In the genomic region with DNA sequence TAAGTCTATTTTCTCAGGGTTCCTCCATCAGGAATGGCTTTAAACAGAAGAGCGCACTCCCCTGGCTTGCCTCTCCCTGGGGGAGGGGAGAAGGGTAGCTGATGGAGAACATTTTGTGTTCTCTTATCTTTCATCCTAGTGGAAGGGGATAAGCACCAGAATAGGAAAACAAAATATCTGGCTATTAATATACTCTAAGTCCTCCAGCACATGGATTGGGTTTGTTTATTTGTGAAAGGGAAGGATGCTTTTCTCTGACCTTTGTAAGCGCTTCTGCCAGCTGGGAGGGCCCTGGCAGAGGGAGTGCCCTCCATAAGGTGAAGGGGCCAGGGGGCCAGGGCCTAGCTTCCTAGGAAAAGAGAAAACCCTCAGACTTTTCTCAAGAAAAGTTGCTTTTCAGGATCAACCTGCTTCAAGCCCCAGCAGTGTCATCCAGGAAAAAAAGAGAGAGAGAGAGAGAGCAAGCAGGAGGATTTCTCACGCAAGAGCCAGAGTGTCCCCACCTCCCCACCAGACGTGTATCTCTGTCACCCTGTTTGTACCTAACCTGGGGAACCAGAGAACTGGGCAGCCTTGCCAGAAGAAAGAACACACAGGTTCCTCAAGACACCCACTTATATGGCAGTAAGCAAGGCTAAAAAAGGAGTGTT, we compare ENCODE assay signal across 10 cellular contexts. TPM values are rescaled to one million over a fixed set of nuclear protein-coding genes. Genes with fewer than 3 reads are reported as not detected.
DNase-seq lines count a peak whose midpoint lies in the region; ATAC-seq and TF ChIP-seq lines count a peak whose summit lies in the region.
"Had no signal": no experiment of that assay in that cellular context is flagged by ENCODE, and none has a peak within 500 bp of the region (broad histone marks: within the 10 kb centered on the region; RNA-seq: fewer than 3 reads in every experiment).

No MANE protein-coding gene starts in this region.

- H3K4me1 ChIP-seq in foreskin keratinocyte = peaks cover 29% of the 10 kb centered on the region
- peaks cover 59% of the 10 kb centered on the region for H3K4me1 ChIP-seq in mucosa of stomach (ENCODE audit: control insufficient read depth, insufficient read depth, low read length)
- peaks cover 18 to 42% of the 10 kb centered on the region in 2 donors for H3K4me1 ChIP-seq in thyroid gland

- peak overlapping the region; percentile 69 for H3K9ac ChIP-seq in mucosa of stomach (ENCODE audit: low read length)

- DNase-seq in RWPE1 (ENCODE audit: low spot score) (no peak), foreskin keratinocyte (peak in 1 of 2 donors; percentile 52), thyroid gland (no peak), NCI-H1105 treated with DMSO at 0.1 percent for 48 hours (lab: John Stamatoyannopoulos, UW) (no peak), SHP77 (lab: John Stamatoyannopoulos, UW) (no peak)
- DNase-seq: CD4-positive, CD25-positive, alpha-beta regulatory T cell; central memory CD4-positive, alpha-beta T cell had no signal

- TF ChIP-seq CTCF in RWPE1 (conservative IDR thresholded peaks at IDR 0.05; ENCODE audit: low read depth) = no peak
- TF ChIP-seq CTCF in foreskin keratinocyte (conservative IDR thresholded peaks at IDR 0.05) = no peak
- no peak for TF ChIP-seq CTCF in thyroid gland (IDR thresholded peaks at IDR 0.05)

- H3K4me3 ChIP-seq in mucosa of stomach (ENCODE audit: low read length) (peak overlapping the region; percentile 15), thyroid gland (replicated peaks in 1 of 3) (no peak overlapping the region)

- ATAC-seq in foreskin keratinocyte (no peak), HG02610 (IDR thresholded peaks at IDR 0.05; ENCODE audit: unreplicated experiment) (no peak), HG03378 (IDR thresholded peaks at IDR 0.05; ENCODE audit: unreplicated experiment) (no peak)

- 57% methylated on average over 4 of the region's 4 CpGs for WGBS in thyroid gland, 2 donors

- no peak for TF ChIP-seq POLR2A in thyroid gland (IDR thresholded peaks at IDR 0.05)

- intact Hi-C loops in thyroid gland (cut with DNase I) = no loop called here

- CTCF ChIA-PET in RWPE1 (lab: Yijun Ruan, JAX) = interaction anchor here (1.2 kb wide), 1 partner anchor 19 kb away, joined by 3 read pairs; no protein-coding TSS in a partner anchor

- H3K27me3 ChIP-seq in foreskin keratinocyte (no peaks in the 10 kb centered on the region), mucosa of stomach (ENCODE audit: control insufficient read depth, insufficient read depth, low read length) (no peaks in the 10 kb centered on the region), thyroid gland (no peaks in the 10 kb centered on the region)

- H3K27ac ChIP-seq in RWPE1 (peak overlapping the region; percentile 99), foreskin keratinocyte (peak overlapping the region; percentile 80), thyroid gland (peak overlapping the region; percentile 62 to 74 (median 65))

- H3K36me3 ChIP-seq in mucosa of stomach (ENCODE audit: control insufficient read depth, insufficient read depth, low read length) (no peaks in the 10 kb centered on the region), thyroid gland (no peaks in the 10 kb centered on the region)

- H3K9me3 ChIP-seq in mucosa of stomach (ENCODE audit: control insufficient read depth, low read length) (no peaks in the 10 kb centered on the region), thyroid gland (no peaks in the 10 kb centered on the region)

- POLR2A ChIA-PET in RWPE1 (lab: Yijun Ruan, JAX; ENCODE audit: low non-redundant PET) = interaction anchor here (1.4 kb wide), 1 partner anchor 34 kb away, joined by 8 read pairs; a partner anchor contains a TSS

RNA-seq across cellular contexts. Expression of a gene that starts 34.2 kb away (rescaled TPM):
- total RNA-seq in foreskin keratinocyte (251 and 257 TPM in 2 replicates), thyroid gland (100 to 1,000 TPM; 126 to 220 (median 174) TPM)
- polyA plus RNA-seq in foreskin keratinocyte = 71.6 and 80.2 TPM in 2 replicates
